Comparison of ENCODE assay signal across 1 cellular context in genomic region chr5:177300236-177300880, GRCh38.
TF ChIP-seq lines count a peak whose summit lies in the region.

No MANE protein-coding gene starts in this region.

TF ChIP-seq in GM12878, 131 proteins besides CTCF, POLR2A, EP300 and RAD21 (continued from another document):
- TF ChIP-seq ATF3 (IDR thresholded peaks at IDR 0.05; ENCODE audit: borderline replicate concordance, extremely low read depth, low read depth, low read length) (no peak), MYB (IDR thresholded peaks at IDR 0.05; ENCODE audit: borderline replicate concordance, low read depth, low read length) (no peak), ZNF622 (IDR thresholded peaks at IDR 0.05) (no peak), EZH2 (IDR thresholded peaks at IDR 0.05; ENCODE audit: borderline replicate concordance, control insufficient read depth, low read depth, low read length) (no peak), SMAD1 (IDR thresholded peaks at IDR 0.05; ENCODE audit: low read depth, partially characterized antibody) (no peak), RELB (IDR thresholded peaks at IDR 0.05; ENCODE audit: low read depth) (peak; percentile 93), DPF2 (IDR thresholded peaks at IDR 0.05) (peak; percentile 86), PBX3 (IDR thresholded peaks at IDR 0.05; ENCODE audit: insufficient replicate concordance, low read depth, low read length) (peak; percentile 77), HDAC2 (IDR thresholded peaks at IDR 0.05) (no peak)
